8 cellular contexts compared by ENCODE assay signal in the genomic region with DNA sequence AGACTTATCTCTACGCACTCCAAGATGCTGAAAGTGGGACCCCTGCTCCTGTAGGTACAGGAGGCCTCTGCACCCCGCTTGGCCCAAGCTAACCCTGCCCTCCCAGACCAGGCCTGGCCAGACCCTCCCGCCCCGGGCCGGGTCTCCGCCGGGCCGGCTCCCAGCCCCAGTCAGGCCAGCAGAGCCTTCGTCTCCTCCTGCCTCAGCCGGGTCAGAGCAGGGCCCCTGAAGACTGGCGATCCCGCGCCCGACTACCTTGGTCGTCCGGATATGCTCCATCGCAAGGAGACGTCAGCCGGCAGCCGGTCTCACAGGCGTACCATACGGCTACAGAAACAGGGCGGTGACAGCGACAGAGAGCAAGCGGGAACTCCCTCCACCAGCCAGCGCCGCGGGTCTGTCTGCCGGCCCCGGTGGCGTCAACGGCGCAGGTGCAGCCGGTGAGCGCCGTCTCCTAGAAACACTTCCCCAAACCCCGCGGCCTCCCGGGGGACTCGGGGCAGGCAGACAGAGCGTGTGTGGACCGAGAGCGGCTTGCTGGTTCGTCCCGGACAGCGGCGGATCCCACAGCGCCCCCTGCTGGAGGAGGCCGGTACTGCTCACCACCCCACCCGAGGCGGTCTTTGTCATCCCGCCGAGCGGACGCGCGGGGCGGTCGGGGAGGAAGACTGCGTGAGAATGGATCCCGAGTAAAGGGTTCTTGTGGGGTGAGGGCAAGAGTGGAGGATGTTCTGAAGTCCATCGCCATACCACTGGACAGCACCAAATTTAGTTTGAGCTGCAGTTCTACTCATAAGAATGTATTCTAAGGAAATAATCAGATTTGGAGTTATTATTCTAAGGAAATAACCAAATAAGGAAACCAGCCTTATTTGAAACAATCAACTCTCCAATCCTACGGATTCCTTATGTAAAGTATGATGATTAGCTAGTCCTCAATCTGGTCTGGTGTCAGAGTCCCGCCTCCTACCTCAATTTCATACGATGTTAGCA. TPM values are rescaled to one million over a fixed set of nuclear protein-coding genes. Genes with fewer than 3 reads are reported as not detected.
DNase-seq lines count a peak whose midpoint lies in the region; ATAC-seq, FAIRE-seq and TF ChIP-seq lines count a peak whose summit lies in the region.

Gene MTMR6, minus strand, starts transcription at position 520 of the 993 bp plus-strand sequence. Its CDS starts 241 bp downstream, at position 279.

- H3K36me3 ChIP-seq in psoas muscle (ENCODE audit: insufficient read depth in 1 of 2, low read depth in 1 of 2): no peaks in the 10 kb centered on the region

- peak; percentile 90 for DNase-seq in GM12892 (ENCODE audit: insufficient read length)
- peak; percentile 50 for DNase-seq in NCI-H1436 treated with DMSO at 0.1 percent for 48 hours (lab: John Stamatoyannopoulos, UW)
- DNase-seq in amniotic stem cell (lab: John Stamatoyannopoulos, UW): peak; percentile 74
- DNase-seq in left cardiac atrium: peak; percentile 94
- DNase-seq in psoas muscle: peak; percentile 92 to 97
- DNase-seq in urothelium cell line (ENCODE audit: low spot score): peak; percentile 86

- TF ChIP-seq CTCF in psoas muscle (IDR thresholded peaks at IDR 0.05): peak; percentile 100

- no peaks in the 10 kb centered on the region for H3K27me3 ChIP-seq in psoas muscle (ENCODE audit: insufficient read depth in 3 of 3, low read length in 2 of 3)

- H3K4me1 ChIP-seq in psoas muscle: peaks cover 8% of the 10 kb centered on the region

- 1 to 2% (median 1%) methylated on average over 65 of the region's 65 CpGs for WGBS in psoas muscle, 3 donors

- H3K9me3 ChIP-seq in psoas muscle: no peaks in the 10 kb centered on the region

- FAIRE-seq in GM12892 (lab: Jason Lieb, UNC) (peak; percentile 99), urothelium cell line (lab: Jason Lieb, UNC) (no peak)

- TF ChIP-seq POLR2A in GM12892 (IDR thresholded peaks at IDR 0.05; ENCODE audit: low read depth, low read length): peak; percentile 89

- ATAC-seq in HG02840 (IDR thresholded peaks at IDR 0.05; ENCODE audit: low FRiP score, unreplicated experiment): peak; percentile 96
- peak; percentile 97 to 98 for ATAC-seq in left cardiac atrium
- ATAC-seq in psoas muscle: peak; percentile 98 to 99 (median 99)

- peak within 1 kb of the TSS; percentile 99 for H3K4me3 ChIP-seq in psoas muscle

- intact Hi-C loops in T-helper 1 cell treated with Interleukin-12 subunit alpha and Interleukin-12 subunit beta and Interleukin-4 antibody, amounts not matched to agents 30 ng/mL and 1 ng/mL, for 36 hours (cut with micrococcal nuclease): loop anchor here (1.0 to 10.0 kb wide), 12 partner anchors 14 to 1910 kb away; partner anchors contain the start of genes NUP58, PARP4 and RNF6
- intact Hi-C loops in left cardiac atrium (cut with DNase I): no loop called here
- intact Hi-C loops in psoas muscle (cut with DNase I): no loop called here

- H3K27ac ChIP-seq in psoas muscle: peak within 1 kb of the TSS; percentile 92

RNA-seq across cellular contexts. Expression of gene MTMR6, which starts in this region (rescaled TPM):
- polyA plus RNA-seq in GM12892 (2012; ENCODE audit: missing spikeins): 8.6 TPM
- total RNA-seq in T-helper 1 cell treated with Interleukin-12 subunit alpha and Interleukin-12 subunit beta and Interleukin-4 antibody, amounts not matched to agents 30 ng/mL and 1 ng/mL, for 36 hours: 20.3 and 20.5 TPM in 2 replicates
- total RNA-seq in left cardiac atrium: 10 to 100 TPM; 13.3 to 17.5 TPM
- 10 to 100 TPM; 13.6 to 15.8 (median 15.6) TPM for total RNA-seq in psoas muscle
- polyA plus RNA-seq in psoas muscle: 10 to 100 TPM in 1 of 3 donors, 1 to 10 TPM in 2; 7.7 to 22.9 (median 9.6) TPM

Comparison
In these comparisons a context has a peak if more than half of its experiments do, and no peak if none do; other contexts are left out.
1. Peak in every context shown above with its lines: DNase-seq, ATAC-seq, H3K4me3 ChIP-seq and H3K27ac ChIP-seq.